Comparison of ENCODE assay signal across 1 cellular context in the genomic region with DNA sequence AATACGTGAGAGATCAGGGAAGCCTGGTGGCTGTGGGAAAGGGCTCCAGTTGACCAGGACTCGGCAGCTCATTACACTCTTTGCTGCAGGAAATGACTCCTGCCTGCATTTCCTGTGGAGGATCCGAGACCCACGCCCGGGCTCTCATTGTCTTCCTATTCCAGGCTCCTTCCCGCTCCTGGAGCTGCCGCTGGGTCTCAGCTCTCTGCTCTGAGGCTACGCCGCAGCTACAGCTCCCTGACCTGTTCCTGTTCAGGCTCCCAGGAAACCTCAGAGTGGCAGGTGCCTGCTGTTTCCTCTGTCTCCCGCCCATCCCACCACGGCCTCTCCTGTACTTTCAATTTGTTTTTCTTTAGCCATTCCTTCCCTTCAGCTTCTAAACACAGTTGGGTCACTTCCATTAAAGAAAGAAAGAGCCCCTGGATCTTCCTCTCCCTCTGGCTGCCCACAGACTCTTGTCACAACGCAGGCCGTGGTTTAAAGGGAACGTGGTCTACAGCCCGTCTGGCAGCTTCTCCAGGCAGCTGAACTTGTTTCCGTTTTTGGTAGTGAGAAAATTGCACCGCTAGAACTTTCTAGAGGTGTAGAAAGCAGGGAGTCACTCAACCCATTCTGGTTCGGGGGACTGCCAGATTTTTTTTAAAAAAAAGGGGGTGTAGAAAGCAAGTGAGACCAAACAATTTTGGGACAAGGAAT.
A peak's percentile ranks its signal among the peaks of the same experiment; 100 is the strongest.
TF ChIP-seq lines count a peak whose summit lies in the region.

No MANE protein-coding gene starts in this region.

TF ChIP-seq in K562, 482 proteins besides CTCF, POLR2A, EP300 and RAD21:
- 0 out of 2 replicates have a peak, but pooled peaks have one; percentile 17 for TF ChIP-seq MGA (IDR thresholded peaks at IDR 0.05)
- TF ChIP-seq, protein P1, sequence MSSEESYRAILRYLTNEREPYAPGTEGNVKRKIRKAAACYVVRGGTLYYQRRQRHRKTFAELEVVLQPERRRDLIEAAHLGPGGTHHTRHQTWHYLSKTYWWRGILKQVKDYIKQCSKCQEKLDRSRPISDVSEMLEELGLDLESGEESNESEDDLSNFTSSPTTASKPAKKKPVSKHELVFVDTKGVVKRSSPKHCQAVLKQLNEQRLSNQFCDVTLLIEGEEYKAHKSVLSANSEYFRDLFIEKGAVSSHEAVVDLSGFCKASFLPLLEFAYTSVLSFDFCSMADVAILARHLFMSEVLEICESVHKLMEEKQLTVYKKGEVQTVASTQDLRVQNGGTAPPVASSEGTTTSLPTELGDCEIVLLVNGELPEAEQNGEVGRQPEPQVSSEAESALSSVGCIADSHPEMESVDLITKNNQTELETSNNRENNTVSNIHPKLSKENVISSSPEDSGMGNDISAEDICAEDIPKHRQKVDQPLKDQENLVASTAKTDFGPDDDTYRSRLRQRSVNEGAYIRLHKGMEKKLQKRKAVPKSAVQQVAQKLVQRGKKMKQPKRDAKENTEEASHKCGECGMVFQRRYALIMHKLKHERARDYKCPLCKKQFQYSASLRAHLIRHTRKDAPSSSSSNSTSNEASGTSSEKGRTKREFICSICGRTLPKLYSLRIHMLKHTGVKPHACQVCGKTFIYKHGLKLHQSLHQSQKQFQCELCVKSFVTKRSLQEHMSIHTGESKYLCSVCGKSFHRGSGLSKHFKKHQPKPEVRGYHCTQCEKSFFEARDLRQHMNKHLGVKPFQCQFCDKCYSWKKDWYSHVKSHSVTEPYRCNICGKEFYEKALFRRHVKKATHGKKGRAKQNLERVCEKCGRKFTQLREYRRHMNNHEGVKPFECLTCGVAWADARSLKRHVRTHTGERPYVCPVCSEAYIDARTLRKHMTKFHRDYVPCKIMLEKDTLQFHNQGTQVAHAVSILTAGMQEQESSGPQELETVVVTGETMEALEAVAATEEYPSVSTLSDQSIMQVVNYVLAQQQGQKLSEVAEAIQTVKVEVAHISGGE (CRISPR knock-in tag; IDR thresholded peaks at IDR 0.05) = no peak
- TF ChIP-seq, protein P2, sequence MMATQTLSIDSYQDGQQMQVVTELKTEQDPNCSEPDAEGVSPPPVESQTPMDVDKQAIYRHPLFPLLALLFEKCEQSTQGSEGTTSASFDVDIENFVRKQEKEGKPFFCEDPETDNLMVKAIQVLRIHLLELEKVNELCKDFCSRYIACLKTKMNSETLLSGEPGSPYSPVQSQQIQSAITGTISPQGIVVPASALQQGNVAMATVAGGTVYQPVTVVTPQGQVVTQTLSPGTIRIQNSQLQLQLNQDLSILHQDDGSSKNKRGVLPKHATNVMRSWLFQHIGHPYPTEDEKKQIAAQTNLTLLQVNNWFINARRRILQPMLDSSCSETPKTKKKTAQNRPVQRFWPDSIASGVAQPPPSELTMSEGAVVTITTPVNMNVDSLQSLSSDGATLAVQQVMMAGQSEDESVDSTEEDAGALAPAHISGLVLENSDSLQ (IDR thresholded peaks at IDR 0.05) = 0 out of 2 replicates have a peak, but pooled peaks have one; percentile 11
- peak; percentile 39; the same call in 1 of the 2 replicates for TF ChIP-seq GABPA (tag; conservative IDR thresholded peaks at IDR 0.05; ENCODE audit: low read depth)
- TF ChIP-seq HLTF (IDR thresholded peaks at IDR 0.05) = no peak
- 0 out of 2 replicates have a peak, but pooled peaks have one; percentile 33 for TF ChIP-seq ZNF175 (CRISPR knock-in tag; IDR thresholded peaks at IDR 0.05; ENCODE audit: low read depth)
- TF ChIP-seq, protein P3, sequence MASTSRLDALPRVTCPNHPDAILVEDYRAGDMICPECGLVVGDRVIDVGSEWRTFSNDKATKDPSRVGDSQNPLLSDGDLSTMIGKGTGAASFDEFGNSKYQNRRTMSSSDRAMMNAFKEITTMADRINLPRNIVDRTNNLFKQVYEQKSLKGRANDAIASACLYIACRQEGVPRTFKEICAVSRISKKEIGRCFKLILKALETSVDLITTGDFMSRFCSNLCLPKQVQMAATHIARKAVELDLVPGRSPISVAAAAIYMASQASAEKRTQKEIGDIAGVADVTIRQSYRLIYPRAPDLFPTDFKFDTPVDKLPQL (IDR thresholded peaks at IDR 0.05; ENCODE audit: extremely low read depth, insufficient read length) = no peak
- TF ChIP-seq NRF1 (conservative IDR thresholded peaks at IDR 0.05 in 1 of 2, IDR thresholded peaks at IDR 0.05 in 1 of 2) = no peak
- TF ChIP-seq RBM25 (IDR thresholded peaks at IDR 0.05; ENCODE audit: low read depth, low read length, severe bottlenecking) = no peak
- TF ChIP-seq POLR2G (IDR thresholded peaks at IDR 0.05; ENCODE audit: low read depth, low read length) = no peak
